In genomic region chr9:80305136-80305535, GRCh38 we compare ENCODE assay signal across 19 cellular contexts.
DNase-seq lines count a peak whose midpoint lies in the region; ATAC-seq and TF ChIP-seq lines count a peak whose summit lies in the region.
"Had no signal": no experiment of that assay in that cellular context is flagged by ENCODE, and none has a peak within 500 bp of the region (broad histone marks: within the 10 kb centered on the region; RNA-seq: fewer than 3 reads in every experiment).

No MANE protein-coding gene starts in this region.

- no peak overlapping the region for H3K4me3 ChIP-seq in ascending aorta
- H3K4me3 ChIP-seq: A549, GM23248 had no signal

- H3K27ac ChIP-seq in ascending aorta = no peak overlapping the region
- no peak overlapping the region for H3K27ac ChIP-seq in CD4-positive, alpha-beta T cell (ENCODE audit: low read depth, low read length)
- H3K27ac ChIP-seq: A549, C4-2B, GM23248 had no signal

- POLR2A ChIA-PET in CD4-positive, alpha-beta T cell (lab: Charles Lee) = no interaction called here

- ATAC-seq in CD4-positive, alpha-beta T cell (ENCODE audit: poor library complexity) = no peak
- ATAC-seq: A549, HCT116, HepG2 had no signal

- CTCF ChIA-PET in CD4-positive, alpha-beta T cell (lab: Charles Lee) = no interaction called here

- intact Hi-C loops in ascending aorta (cut with DNase I) = no loop called here
- intact Hi-C loops in CD4-positive, alpha-beta T cell (cut with DNase I, micrococcal nuclease) = no loop called here

- no peaks in the 10 kb centered on the region for H3K36me3 Mint-ChIP-seq in CD4-positive, alpha-beta T cell (ENCODE audit: low read depth)
- H3K36me3 Mint-ChIP-seq: CD4-positive, alpha-beta memory T cell had no signal

- TF ChIP-seq CTCF in ascending aorta (IDR thresholded peaks at IDR 0.05) = no peak
- no peak for TF ChIP-seq CTCF in CD4-positive, alpha-beta T cell (IDR thresholded peaks at IDR 0.05)

- no peaks in the 10 kb centered on the region for H3K4me1 Mint-ChIP-seq in CD4-positive, alpha-beta T cell (ENCODE audit: low read depth)
- H3K4me1 Mint-ChIP-seq: CD4-positive, alpha-beta memory T cell had no signal

- DNase-seq in OCI-M1 (lab: John Stamatoyannopoulos, UW) = peak; percentile 6
- peak; percentile 2 for DNase-seq in fibroblast of gingiva (ENCODE audit: low read depth)
- DNase-seq in myocyte (ENCODE audit: low read depth) = peak; percentile 36
- no peak for DNase-seq in ascending aorta (ENCODE audit: low spot score in 2 of 2)
- no peak for DNase-seq in CD4-positive, alpha-beta T cell
- DNase-seq in RKO (ENCODE audit: low spot score) = no peak
- DNase-seq in ureter (ENCODE audit: low spot score) = no peak
- DNase-seq: AML-193; CD4-positive, alpha-beta memory T cell; DMS153; DMS79; GDM1; GM23248; H7 had no signal

- H3K36me3 ChIP-seq in ascending aorta = no peaks in the 10 kb centered on the region

- no peaks in the 10 kb centered on the region for H3K9me3 ChIP-seq in ascending aorta
- no peaks in the 10 kb centered on the region for H3K9me3 ChIP-seq in CD4-positive, alpha-beta T cell (ENCODE audit: control insufficient read depth, low read length)
- H3K9me3 ChIP-seq: A549 had no signal

- no peaks in the 10 kb centered on the region for H3K4me1 ChIP-seq in ascending aorta
- H3K4me1 ChIP-seq: A549 had no signal

- no peaks in the 10 kb centered on the region for H3K27me3 ChIP-seq in ascending aorta
- H3K27me3 ChIP-seq in CD4-positive, alpha-beta T cell (ENCODE audit: control insufficient read depth, insufficient read depth, low read length) = no peaks in the 10 kb centered on the region

- H3K4me3 Mint-ChIP-seq in CD4-positive, alpha-beta T cell = no peak overlapping the region
- H3K4me3 Mint-ChIP-seq: CD4-positive, alpha-beta memory T cell; IgD-negative memory B cell had no signal

- no peaks in the 10 kb centered on the region for H3K27me3 Mint-ChIP-seq in CD4-positive, alpha-beta T cell
- H3K27me3 Mint-ChIP-seq: CD4-positive, alpha-beta memory T cell; IgD-negative memory B cell had no signal

- H3K9me3 Mint-ChIP-seq in CD4-positive, alpha-beta T cell = peaks cover 3% of the 10 kb centered on the region
- H3K9me3 Mint-ChIP-seq: IgD-negative memory B cell had no signal

- H3K27ac Mint-ChIP-seq in CD4-positive, alpha-beta T cell = no peak overlapping the region
- H3K27ac Mint-ChIP-seq: CD4-positive, alpha-beta memory T cell; IgD-negative memory B cell had no signal

Comparison
In these comparisons a context has a peak if more than half of its experiments do, and no peak if none do; other contexts are left out.
1. DNase-seq: peak in OCI-M1 (single experiment), fibroblast of gingiva (single experiment) and myocyte (single experiment); none in ascending aorta (0 of 2), CD4-positive, alpha-beta T cell (0 of 10), RKO (single experiment) and ureter (single experiment).